Comparison of ENCODE assay signal across 1 cellular context in the genomic region with DNA sequence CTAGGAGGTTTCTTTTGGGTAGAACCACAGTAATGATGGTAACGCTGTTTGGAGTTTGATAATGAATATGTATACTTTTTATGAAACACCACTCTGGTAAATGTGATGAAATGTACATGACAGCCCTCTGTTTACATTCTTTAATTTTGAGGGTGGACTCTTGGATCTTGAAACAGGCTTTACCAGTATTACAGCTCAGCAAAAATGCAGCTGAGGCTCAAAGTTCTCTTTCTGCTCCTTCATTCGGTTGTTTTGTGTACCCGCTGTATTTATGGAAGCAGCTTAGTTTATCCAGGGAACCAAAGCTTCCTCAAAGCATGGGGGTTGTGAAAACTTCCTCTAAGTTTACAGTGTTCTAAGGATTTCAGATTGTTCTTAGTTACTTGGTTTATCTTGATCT.
TF ChIP-seq lines count a peak whose summit lies in the region.

No MANE protein-coding gene starts in this region.

TF ChIP-seq in HepG2, 621 proteins besides CTCF, POLR2A, EP300 and RAD21 (continued from another document):
- TF ChIP-seq, protein P1, sequence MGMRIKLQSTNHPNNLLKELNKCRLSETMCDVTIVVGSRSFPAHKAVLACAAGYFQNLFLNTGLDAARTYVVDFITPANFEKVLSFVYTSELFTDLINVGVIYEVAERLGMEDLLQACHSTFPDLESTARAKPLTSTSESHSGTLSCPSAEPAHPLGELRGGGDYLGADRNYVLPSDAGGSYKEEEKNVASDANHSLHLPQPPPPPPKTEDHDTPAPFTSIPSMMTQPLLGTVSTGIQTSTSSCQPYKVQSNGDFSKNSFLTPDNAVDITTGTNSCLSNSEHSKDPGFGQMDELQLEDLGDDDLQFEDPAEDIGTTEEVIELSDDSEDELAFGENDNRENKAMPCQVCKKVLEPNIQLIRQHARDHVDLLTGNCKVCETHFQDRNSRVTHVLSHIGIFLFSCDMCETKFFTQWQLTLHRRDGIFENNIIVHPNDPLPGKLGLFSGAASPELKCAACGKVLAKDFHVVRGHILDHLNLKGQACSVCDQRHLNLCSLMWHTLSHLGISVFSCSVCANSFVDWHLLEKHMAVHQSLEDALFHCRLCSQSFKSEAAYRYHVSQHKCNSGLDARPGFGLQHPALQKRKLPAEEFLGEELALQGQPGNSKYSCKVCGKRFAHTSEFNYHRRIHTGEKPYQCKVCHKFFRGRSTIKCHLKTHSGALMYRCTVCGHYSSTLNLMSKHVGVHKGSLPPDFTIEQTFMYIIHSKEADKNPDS (CRISPR knock-in tag; IDR thresholded peaks at IDR 0.05): no peak
